Comparison of ENCODE assay signal across 21 cellular contexts in genomic region chr5:112743631-112744030, GRCh38. TPM values are rescaled to one million over a fixed set of nuclear protein-coding genes. Genes with fewer than 3 reads are reported as not detected.
DNase-seq lines count a peak whose midpoint lies in the region; ATAC-seq, FAIRE-seq and TF ChIP-seq lines count a peak whose summit lies in the region.
"Had no signal": no experiment of that assay in that cellular context is flagged by ENCODE, and none has a peak within 500 bp of the region (broad histone marks: within the 10 kb centered on the region; RNA-seq: fewer than 3 reads in every experiment).

No MANE protein-coding gene starts in this region.

- H2AK5ac ChIP-seq in neuronal stem cell (ENCODE audit: low read depth, low read length), result no peak overlapping the region

- no peaks in the 10 kb centered on the region for H3F3A ChIP-seq in Loucy (ENCODE audit: low read depth)

- H3K4me3 Mint-ChIP-seq in activated CD4-positive, alpha-beta T cell treated with anti-CD3 and anti-CD28 coated beads, Interleukin-2, amount 10 ng/mL, durations not matched to agents 24 days and 14 days, result no peak overlapping the region
- H3K4me3 Mint-ChIP-seq: CD4-positive, alpha-beta T cell had no signal

- H3K9ac ChIP-seq in HepG2 (ENCODE audit: insufficient read depth, low read depth, low read length), result no peak overlapping the region
- H3K9ac ChIP-seq in Loucy (ENCODE audit: low read depth, low read length, poor library complexity, severe bottlenecking), result no peak overlapping the region
- no peak overlapping the region for H3K9ac ChIP-seq in neuronal stem cell (ENCODE audit: low read depth, low read length, poor library complexity)

- CTCF ChIA-PET in HepG2 (lab: Yijun Ruan, JAX; ENCODE audit: low intra/inter-chr PET ratio, low total read pairs), result no interaction called here

- no peak overlapping the region for H3K4ac ChIP-seq in neuronal stem cell (ENCODE audit: low read length)

- no peak overlapping the region for H3K4me2 ChIP-seq in HepG2 (ENCODE audit: low read depth, low read length)
- H3K4me2 ChIP-seq in Loucy (ENCODE audit: low read depth, low read length, poor library complexity, severe bottlenecking), result peak overlapping the region; percentile 60
- H3K4me2 ChIP-seq in neuronal stem cell (ENCODE audit: insufficient read depth, low read length, poor library complexity, severe bottlenecking), result no peak overlapping the region

- H3K36me3 ChIP-seq in HepG2 (replicated peaks in 1 of 2; ENCODE audit: control insufficient read depth in 1 of 2, insufficient read depth in 2 of 2, low read length in 2 of 2), result no peaks in the 10 kb centered on the region
- H3K36me3 ChIP-seq in right lobe of liver, result no peaks in the 10 kb centered on the region
- no peaks in the 10 kb centered on the region for H3K36me3 ChIP-seq in Loucy (ENCODE audit: insufficient read depth, low read length)
- no peaks in the 10 kb centered on the region for H3K36me3 ChIP-seq in neuronal stem cell (replicated peaks in 1 of 2; ENCODE audit: control insufficient read depth in 2 of 2, insufficient read depth in 2 of 2, low read length in 2 of 2)
- H3K36me3 ChIP-seq: BE2C, HAP-1 had no signal

- TF ChIP-seq CTCF in HepG2 (CRISPR knock-in tag; IDR thresholded peaks at IDR 0.05) (no peak), right lobe of liver (IDR thresholded peaks at IDR 0.05) (no peak), Loucy (conservative IDR thresholded peaks at IDR 0.05; ENCODE audit: low read length) (no peak)

- in situ Hi-C loops in HepG2 (cut with HindIII; ENCODE audit: extremely low pct_ligation_motif_present, low pct_unique_long_range_greater_than_20kb), result no loop called here

- H3K79me1 ChIP-seq in neuronal stem cell (ENCODE audit: low read depth, low read length), result no peaks in the 10 kb centered on the region

- no peak for TF ChIP-seq RAD21 in HepG2 (CRISPR knock-in tag; IDR thresholded peaks at IDR 0.05)

- H3K4me1 Mint-ChIP-seq in activated CD4-positive, alpha-beta T cell treated with anti-CD3 and anti-CD28 coated beads, Interleukin-2, amount 10 ng/mL, durations not matched to agents 24 days and 14 days, result peaks cover 3% of the 10 kb centered on the region

- H3K4me3 ChIP-seq in HepG2 (replicated peaks in 1 of 3; ENCODE audit: insufficient read depth in 1 of 3, low read depth in 2 of 3, low read length in 3 of 3) (no peak overlapping the region), right lobe of liver (no peak overlapping the region), Loucy (ENCODE audit: low read length, poor library complexity, severe bottlenecking) (no peak overlapping the region), neuronal stem cell (ENCODE audit: low read length in 2 of 2) (no peak overlapping the region)
- H3K4me3 ChIP-seq: HAP-1, K562 had no signal

- H3K9me3 Mint-ChIP-seq in activated CD4-positive, alpha-beta T cell treated with anti-CD3 and anti-CD28 coated beads, Interleukin-2, amount 10 ng/mL, durations not matched to agents 24 days and 14 days, result no peaks in the 10 kb centered on the region
- H3K9me3 Mint-ChIP-seq: CD4-positive, alpha-beta T cell had no signal

- BruUV-seq in HepG2 (replicated peaks; lab: Mats Ljungman, UMichigan), result no TSS peak

- H3K27me3 ChIP-seq in HepG2 (ENCODE audit: control insufficient read depth in 1 of 2, insufficient read depth in 2 of 2, low read length in 2 of 2) (no peaks in the 10 kb centered on the region), right lobe of liver (no peaks in the 10 kb centered on the region), Loucy (ENCODE audit: insufficient read depth, low read length, poor library complexity, severe bottlenecking) (no peaks in the 10 kb centered on the region), neuronal stem cell (ENCODE audit: control insufficient read depth in 3 of 3, insufficient read depth in 3 of 3, low read depth in 1 of 3, low read length in 3 of 3) (no peaks in the 10 kb centered on the region)
- H3K27me3 ChIP-seq: BE2C had no signal

- TF ChIP-seq POLR2A in HepG2 (IDR thresholded peaks at IDR 0.05; ENCODE audit: insufficient read depth in 1 of 2, low read depth in 2 of 2, low read length in 2 of 2) (no peak), right lobe of liver (IDR thresholded peaks at IDR 0.05) (no peak)

- no peak overlapping the region for H2BK120ac ChIP-seq in neuronal stem cell (ENCODE audit: low read depth, low read length)

- no peak overlapping the region for H2AFZ ChIP-seq in HepG2 (ENCODE audit: low read length)
- no peak overlapping the region for H2AFZ ChIP-seq in Loucy (ENCODE audit: low read length)
- no peak overlapping the region for H2AFZ ChIP-seq in neuronal stem cell (ENCODE audit: low read length)

- H3K27me3 Mint-ChIP-seq in activated CD4-positive, alpha-beta T cell treated with anti-CD3 and anti-CD28 coated beads, Interleukin-2, amount 10 ng/mL, durations not matched to agents 24 days and 14 days, result no peaks in the 10 kb centered on the region
- H3K27me3 Mint-ChIP-seq: CD4-positive, alpha-beta T cell had no signal

- no peak overlapping the region for H4K91ac ChIP-seq in neuronal stem cell (ENCODE audit: low read depth, low read length, poor library complexity)

- H3K9me3 ChIP-seq in HepG2 (ENCODE audit: low read length) (no peaks in the 10 kb centered on the region), right lobe of liver (no peaks in the 10 kb centered on the region), Loucy (ENCODE audit: insufficient read depth, low read depth, low read length) (no peaks in the 10 kb centered on the region), neuronal stem cell (replicated peaks in 1 of 2; ENCODE audit: control insufficient read depth in 2 of 2, insufficient read depth in 1 of 2, low read depth in 1 of 2, low read length in 2 of 2) (no peaks in the 10 kb centered on the region)
- H3K9me3 ChIP-seq: BE2C, Caco-2, HAP-1 had no signal

- POLR2A ChIA-PET in HepG2 (lab: Yijun Ruan, JAX), result no interaction called here

- 98% methylated on average over 4 of the region's 4 CpGs for WGBS in HepG2 (ENCODE audit: low lambda C conversion rate)
- WGBS in right lobe of liver (ENCODE audit: insufficient coverage, low coverage, low lambda C conversion rate, missing lambda C conversion rate), result 72% methylated on average over 3 of the region's 4 CpGs
- no CpG with 5 or more reads among the region's 4 CpGs for WGBS in neuronal stem cell (ENCODE audit: extremely low coverage in 2 of 2, insufficient read length in 2 of 2, insufficient replicate concordance in 1 of 2), 2 donors

- H4K8ac ChIP-seq in neuronal stem cell (ENCODE audit: low read depth, low read length), result no peak overlapping the region

- no peak for FAIRE-seq in HepG2 (lab: Jason Lieb, UNC)
- FAIRE-seq: A204.1, D721Med, GM19239, K562 had no signal

- H3K36me3 Mint-ChIP-seq in activated CD4-positive, alpha-beta T cell treated with anti-CD3 and anti-CD28 coated beads, Interleukin-2, amount 10 ng/mL, durations not matched to agents 24 days and 14 days (ENCODE audit: low read depth), result no peaks in the 10 kb centered on the region

- H4K20me1 ChIP-seq in HepG2 (ENCODE audit: insufficient read depth, low read length), result no peaks in the 10 kb centered on the region
- H4K20me1 ChIP-seq in Loucy (ENCODE audit: insufficient read depth, low read length, poor library complexity, severe bottlenecking), result peaks cover 9% of the 10 kb centered on the region

- H3K18ac ChIP-seq in neuronal stem cell (ENCODE audit: low read length), result no peak overlapping the region

- H3K4me1 ChIP-seq in HepG2 (ENCODE audit: insufficient read depth, low read length) (peaks cover 3% of the 10 kb centered on the region; the same call in 1 of the 2 replicates), right lobe of liver (peaks cover 0 to 6% (median under 1%) of the 10 kb centered on the region in 4 donors), Loucy (ENCODE audit: insufficient read depth, low read length, poor library complexity, severe bottlenecking) (peaks cover 17% of the 10 kb centered on the region), neuronal stem cell (ENCODE audit: control insufficient read depth in 2 of 2, insufficient read depth in 1 of 2, low read depth in 1 of 2, low read length in 2 of 2) (peaks cover 0 to 3% of the 10 kb centered on the region in 2 donors)
- H3K4me1 ChIP-seq: Caco-2 had no signal

- H3K79me2 ChIP-seq in HepG2 (ENCODE audit: insufficient read depth, low read length) (no peaks in the 10 kb centered on the region), Loucy (ENCODE audit: insufficient read depth, low read length) (peaks cover 51% of the 10 kb centered on the region)

- no peaks in the 10 kb centered on the region for H3K9me2 ChIP-seq in Loucy (replicated peaks; ENCODE audit: low read depth, low read length)

- H2BK15ac ChIP-seq in neuronal stem cell (ENCODE audit: low read length), result no peak overlapping the region

- H3K14ac ChIP-seq in neuronal stem cell (ENCODE audit: low read length), result no peak overlapping the region

- ATAC-seq in HepG2 (no peak), right lobe of liver (no peak), esophagus mucosa (peak; percentile 37)
- ATAC-seq: K562 had no signal

- no peak overlapping the region for H3K27ac Mint-ChIP-seq in activated CD4-positive, alpha-beta T cell treated with anti-CD3 and anti-CD28 coated beads, Interleukin-2, amount 10 ng/mL, durations not matched to agents 24 days and 14 days
- H3K27ac Mint-ChIP-seq: CD4-positive, alpha-beta T cell had no signal

- H3K27ac ChIP-seq in HepG2 (ENCODE audit: extremely low read length, insufficient read depth, low read length) (no peak overlapping the region), right lobe of liver (no peak overlapping the region), neuronal stem cell (replicated peaks; ENCODE audit: low read length) (no peak overlapping the region)
- H3K27ac ChIP-seq: HL-60 had no signal

- H2BK12ac ChIP-seq in neuronal stem cell (ENCODE audit: low read length), result no peak overlapping the region

- intact Hi-C loops in HepG2 (cut with micrococcal nuclease; ENCODE audit: unreplicated experiment) (no loop called here), right lobe of liver (cut with DNase I) (no loop called here)
- intact Hi-C loops in activated CD4-positive, alpha-beta T cell treated with anti-CD3 and anti-CD28 coated beads, Interleukin-2, amount 10 ng/mL, durations not matched to agents 24 days and 14 days (cut with micrococcal nuclease), result no loop called here

- no peak overlapping the region for H2BK5ac ChIP-seq in neuronal stem cell (ENCODE audit: low read length)

- no peak overlapping the region for H3K23ac ChIP-seq in neuronal stem cell (ENCODE audit: low read depth, low read length, poor library complexity)

- DNase-seq in HepG2 (ENCODE audit: low spot score) (no peak), right lobe of liver (no peak), GM19238 (ENCODE audit: insufficient read length, low spot score) (no peak), neuronal stem cell (ENCODE audit: low spot score) (no peak)
- no peak for DNase-seq in activated CD4-positive, alpha-beta T cell treated with anti-CD3 and anti-CD28 coated beads, Interleukin-2, amount 10 ng/mL, durations not matched to agents 24 days and 14 days
- DNase-seq: ACHN; BE2C; C1 segment of cervical spinal cord; Caco-2; CD4-positive, alpha-beta T cell; DMS79 treated with DMSO at 0.1 percent for 48 hours; GF-D8; IMR-90 had no signal

- no peak for TF ChIP-seq EP300 in HepG2 (IDR thresholded peaks at IDR 0.05; ENCODE audit: low read depth in 2 of 2, low read length in 2 of 2)
- no peak for TF ChIP-seq EP300 in HepG2 (CRISPR knock-in tag; IDR thresholded peaks at IDR 0.05; ENCODE audit: borderline replicate concordance)

RNA-seq across cellular contexts. Expression of gene APC, which starts 5.9 kb away (rescaled TPM):
- total RNA-seq in HepG2 (2016; rRNA removed; fragmentation: Illumina TruSeq; extraction: Trizol) (19.0 and 19.4 TPM in 2 replicates), right lobe of liver (10 to 100 TPM; 12.4 to 34.5 (median 16.9) TPM), esophagus mucosa (27.3 TPM)
- total RNA-seq in HepG2 (2016; cell fraction: cytosol; rRNA removed; fragmentation: Illumina TruSeq; extraction: Trizol; ENCODE audit: low read depth), result 2.9 and 3.0 TPM in 2 replicates
- 16.4 and 19.4 TPM in 2 replicates for total RNA-seq in HepG2 (2016; cell fraction: insoluble cytoplasmic fraction; rRNA removed; fragmentation: Illumina TruSeq; extraction: Trizol)
- 5.4 and 6.4 TPM in 2 replicates for total RNA-seq in HepG2 (2016; cell fraction: membrane; rRNA removed; fragmentation: Illumina TruSeq; extraction: Trizol)
- total RNA-seq in HepG2 (2016; cell fraction: nucleus; rRNA removed; fragmentation: Illumina TruSeq; extraction: Trizol), result 33.0 and 40.2 TPM in 2 replicates
- 4.4 and 6.1 TPM in 2 replicates for polyA plus RNA-seq in HepG2 (2011; rRNA removed)
- polyA plus RNA-seq in HepG2 (2011; cell fraction: cytosol; rRNA removed), result 3.5 and 4.0 TPM in 2 replicates
- polyA plus RNA-seq in HepG2 (2011; cell fraction: nucleus; rRNA removed), result 11.3 and 11.7 TPM in 2 replicates
- 5.5 and 6.1 TPM in 2 replicates for polyA plus RNA-seq in HepG2 (2012)
- 0.27 and 0.34 TPM in 2 replicates for polyA plus RNA-seq in HepG2 (2016; cell fraction: cytosol; fragmentation: Illumina TruSeq; extraction: Trizol; ENCODE audit: low read depth)
- 4.7 and 5.2 TPM in 2 replicates for polyA plus RNA-seq in HepG2 (2016; cell fraction: insoluble cytoplasmic fraction; fragmentation: Illumina TruSeq; extraction: Trizol; ENCODE audit: low read depth)
- polyA plus RNA-seq in HepG2 (2016; cell fraction: membrane; fragmentation: Illumina TruSeq; extraction: Trizol; ENCODE audit: low read depth), result 0.34 and 0.37 TPM in 2 replicates
- 13.3 and 13.6 TPM in 2 replicates for polyA plus RNA-seq in HepG2 (2016; cell fraction: nucleus; fragmentation: Illumina TruSeq; extraction: Trizol; ENCODE audit: insufficient read depth, low read depth)
- polyA minus RNA-seq in HepG2 (2011; rRNA and poly(A)+ RNA removed; ENCODE audit: low replicate concordance), result 21.1 and 23.5 TPM in 2 replicates
- 15.0 and 16.6 TPM in 2 replicates for polyA minus RNA-seq in HepG2 (2011; cell fraction: cytosol; rRNA and poly(A)+ RNA removed)
- 84.2 and 87.0 TPM in 2 replicates for polyA minus RNA-seq in HepG2 (2011; cell fraction: nucleus; rRNA and poly(A)+ RNA removed)
- polyA plus RNA-seq in neuronal stem cell (2013, experiment 1 of 2), result 10.7 TPM
- polyA plus RNA-seq in neuronal stem cell (2013, experiment 2 of 2), result 11.2 TPM
- total RNA-seq in activated CD4-positive, alpha-beta T cell treated with anti-CD3 and anti-CD28 coated beads, Interleukin-2, amount 10 ng/mL, durations not matched to agents 24 days and 14 days, result 19.1 and 20.4 TPM in 2 replicates
